In genomic region chr5:137488974-137489373, GRCh38 we compare ENCODE assay signal across 26 cellular contexts. TPM values are rescaled to one million over a fixed set of nuclear protein-coding genes. Genes with fewer than 3 reads are reported as not detected.
"Had no signal": no experiment of that assay in that cellular context is flagged by ENCODE, and none has a peak within 500 bp of the region (broad histone marks: within the 10 kb centered on the region; RNA-seq: fewer than 3 reads in every experiment).

No MANE protein-coding gene starts in this region.

- H3K4me3 ChIP-seq: body of pancreas, breast epithelium, SJCRH30 had no signal

- H3K27ac ChIP-seq: body of pancreas, breast epithelium, SJCRH30 had no signal

- H3K27me3 ChIP-seq: body of pancreas, breast epithelium had no signal

- DNase-seq: activated CD4-positive, alpha-beta T cell treated with anti-CD3 and anti-CD28 coated beads, Interleukin-2, amount 10 ng/mL, durations not matched to agents 24 days and 14 days; activated CD4-positive, alpha-beta T cell treated with anti-CD3 and anti-CD28 coated beads, Interleukin-2, amount 50 U/mL, for 4 hours; activated CD8-positive, alpha-beta T cell treated with anti-CD3 and anti-CD28 coated beads for 36 hours; activated effector memory CD4-positive, alpha-beta T cell treated with anti-CD3 and anti-CD28 coated beads, Interleukin-2, amount 50 U/mL, for 16 hours; activated naive CD4-positive, alpha-beta T cell; activated naive CD4-positive, alpha-beta T cell treated with anti-CD3 and anti-CD28 coated beads, Interleukin-2, amount 50 U/mL, for 16 hours; activated naive CD8-positive, alpha-beta T cell treated with anti-CD3 and anti-CD28 coated beads for 36 hours; activated T-cell treated with anti-CD3 and anti-CD28 coated beads, Interleukin-2, amount 50 U/mL, for 1 hour; activated T-cell treated with anti-CD3 and anti-CD28 coated beads, Interleukin-2, amount 50 U/mL, for 72 hours; amniotic stem cell; body of pancreas; Karpas-422; KBM-7; NCI-H1105; NCI-H1417 treated with DMSO at 0.1 percent for 48 hours; NCI-H1694; NCI-H1930; NCI-H2081 treated with DMSO at 0.1 percent for 48 hours; NCI-H226; NCI-H524 treated with DMSO at 0.1 percent for 48 hours; SHP77; SJCRH30; SK-N-SH had no signal

RNA-seq across cellular contexts. Expression of gene SPOCK1, which starts 10.2 kb away (rescaled TPM):
- total RNA-seq: activated CD4-positive, alpha-beta T cell treated with anti-CD3 and anti-CD28 coated beads, Interleukin-2, amount 10 ng/mL, durations not matched to agents 24 days and 14 days; activated CD8-positive, alpha-beta memory T cell treated with anti-CD3 and anti-CD28 coated beads for 36 hours; activated CD8-positive, alpha-beta T cell treated with anti-CD3 and anti-CD28 coated beads for 36 hours; activated T-cell treated with anti-CD3 and anti-CD28 coated beads, Interleukin-2, amount 50 U/mL, for 72 hours; activated T-helper 17 cell treated with anti-CD3 and anti-CD28 coated beads, Interleukin-2, amount 50 U/mL, for 72 hours had no signal
